Comparison of ENCODE assay signal across 1 cellular context in genomic region chr1:8020032-8020431, GRCh38.
TF ChIP-seq lines count a peak whose summit lies in the region.

No MANE protein-coding gene starts in this region.

TF ChIP-seq in SK-N-SH, 30 proteins besides CTCF, POLR2A, EP300 and RAD21 (continued from another document):
- TF ChIP-seq ZBTB33 (IDR thresholded peaks at IDR 0.05; ENCODE audit: borderline replicate concordance, low read depth) (no peak), REST (IDR thresholded peaks at IDR 0.05; ENCODE audit: low read depth, low read length) (no peak)
- TF ChIP-seq, protein P1, sequence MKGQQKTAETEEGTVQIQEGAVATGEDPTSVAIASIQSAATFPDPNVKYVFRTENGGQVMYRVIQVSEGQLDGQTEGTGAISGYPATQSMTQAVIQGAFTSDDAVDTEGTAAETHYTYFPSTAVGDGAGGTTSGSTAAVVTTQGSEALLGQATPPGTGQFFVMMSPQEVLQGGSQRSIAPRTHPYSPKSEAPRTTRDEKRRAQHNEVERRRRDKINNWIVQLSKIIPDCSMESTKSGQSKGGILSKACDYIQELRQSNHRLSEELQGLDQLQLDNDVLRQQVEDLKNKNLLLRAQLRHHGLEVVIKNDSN (IDR thresholded peaks at IDR 0.05; ENCODE audit: borderline replicate concordance, low read depth), result no peak
